ENCODE assay signal across 8 cellular contexts in the genomic region with DNA sequence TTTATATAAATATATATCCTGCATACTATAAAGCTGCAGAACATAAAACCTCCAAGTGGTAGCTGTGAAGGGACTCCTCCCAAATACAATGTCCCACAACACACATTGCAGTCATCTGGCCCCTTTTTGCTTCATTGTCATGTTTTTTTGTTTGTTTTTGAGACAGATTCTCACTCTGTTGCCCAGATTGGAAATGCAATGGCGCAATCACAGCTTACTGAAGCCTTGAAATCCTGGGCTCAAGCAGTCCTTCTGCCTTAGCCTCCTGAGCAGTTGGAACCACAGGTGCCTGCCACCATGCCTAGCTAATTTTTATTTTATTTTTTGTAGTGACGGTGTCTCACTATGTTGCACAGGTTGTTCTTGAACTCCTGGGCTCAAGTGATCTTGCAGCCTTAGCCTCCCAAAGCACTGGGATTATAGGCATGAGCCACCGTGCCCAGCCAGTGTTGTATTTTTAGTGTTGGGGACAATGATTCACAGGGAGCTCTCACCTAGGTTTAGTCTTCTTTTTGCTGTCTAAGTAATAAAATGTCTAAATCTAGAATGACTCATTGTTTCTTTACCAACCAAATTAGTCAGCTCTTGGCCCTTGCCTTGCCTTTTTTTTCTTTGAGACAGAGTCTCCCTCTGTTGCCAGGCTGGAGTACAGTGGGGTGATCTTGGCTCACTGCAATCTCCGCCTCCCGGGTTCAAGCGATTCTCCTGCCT. TPM values are rescaled to one million over a fixed set of nuclear protein-coding genes. Genes with fewer than 3 reads are reported as not detected.
DNase-seq lines count a peak whose midpoint lies in the region; ATAC-seq and TF ChIP-seq lines count a peak whose summit lies in the region.

No MANE protein-coding gene starts in this region.

- peak; percentile 51 for ATAC-seq in GM19452 (IDR thresholded peaks at IDR 0.05; ENCODE audit: unreplicated experiment)

- no peaks in the 10 kb centered on the region for H3K36me3 Mint-ChIP-seq in CD4-positive, alpha-beta memory T cell

- H3K9me3 Mint-ChIP-seq in CD4-positive, alpha-beta memory T cell: no peaks in the 10 kb centered on the region

- peak; percentile 88 for DNase-seq in HT1080 (ENCODE audit: low read depth)
- DNase-seq in amniotic epithelial cell (ENCODE audit: low read depth): peak; percentile 67
- DNase-seq in osteoblast (ENCODE audit: insufficient read length, low spot score, missing footprints): no peak
- DNase-seq in activated gamma-delta T cell (lab: John Stamatoyannopoulos, UW): no peak
- DNase-seq in BE2C: no peak
- DNase-seq in CD4-positive, alpha-beta memory T cell: no peak
- no peak for DNase-seq in GM20000 (ENCODE audit: low spot score)

- H3K9me3 ChIP-seq in osteoblast (ENCODE audit: low read depth, low read length) (no peaks in the 10 kb centered on the region), BE2C (no peaks in the 10 kb centered on the region)
- no peaks in the 10 kb centered on the region for H3K9me3 ChIP-seq in CD4-positive, alpha-beta memory T cell (ENCODE audit: control insufficient read depth in 1 of 2, low read length in 2 of 2)

- H3K27me3 ChIP-seq in osteoblast (ENCODE audit: insufficient read depth, low read length) (no peaks in the 10 kb centered on the region), BE2C (no peaks in the 10 kb centered on the region)
- H3K27me3 ChIP-seq in CD4-positive, alpha-beta memory T cell (ENCODE audit: insufficient read depth, low read length): no peaks in the 10 kb centered on the region

- peak overlapping the region in 1 of 7 donors; percentile 22 for H3K27ac Mint-ChIP-seq in CD4-positive, alpha-beta memory T cell

- no peak overlapping the region for H2AFZ ChIP-seq in osteoblast (ENCODE audit: low read length)

- CTCF ChIA-PET in CD4-positive, alpha-beta memory T cell (lab: Charles Lee; ENCODE audit: partially characterized antibody): interaction anchor here (0.8 to 4.6 kb wide), 2 partner anchors 48 to 49 kb away, joined by 3 to 29 read pairs; no protein-coding TSS in a partner anchor

- intact Hi-C loops in CD4-positive, alpha-beta memory T cell (cut with micrococcal nuclease): loop anchor here (10.0 kb wide), 1 partner anchor 209 kb away; no protein-coding TSS in a partner anchor

- H3K4me2 ChIP-seq in osteoblast (ENCODE audit: insufficient read depth, low read length): no peak overlapping the region

- H3K79me2 ChIP-seq in osteoblast (ENCODE audit: insufficient read depth, low read length): no peaks in the 10 kb centered on the region

- POLR2A ChIA-PET in CD4-positive, alpha-beta memory T cell (lab: Charles Lee; ENCODE audit: partially characterized antibody): interaction anchor here (0.6 kb wide), 1 partner anchor 123 kb away, joined by 3 read pairs; no protein-coding TSS in a partner anchor

- no peaks in the 10 kb centered on the region for H3K27me3 Mint-ChIP-seq in CD4-positive, alpha-beta memory T cell

- H3K4me1 ChIP-seq in osteoblast (ENCODE audit: insufficient read depth, low read length) (peaks cover 4% of the 10 kb centered on the region), BE2C (no peaks in the 10 kb centered on the region)
- H3K4me1 ChIP-seq in CD4-positive, alpha-beta memory T cell (ENCODE audit: insufficient read depth, low read length): no peaks in the 10 kb centered on the region

- H3K4me3 ChIP-seq in osteoblast (ENCODE audit: insufficient read depth, low read length) (no peak overlapping the region), BE2C (ENCODE audit: low read depth, low read length) (no peak overlapping the region)
- H3K4me3 ChIP-seq in CD4-positive, alpha-beta memory T cell (ENCODE audit: low read length in 2 of 2): no peak overlapping the region

- peaks cover 0 to 2% (median 0%) of the 10 kb centered on the region in 4 donors for H3K4me1 Mint-ChIP-seq in CD4-positive, alpha-beta memory T cell

- H3K4me3 Mint-ChIP-seq in CD4-positive, alpha-beta memory T cell: no peak overlapping the region

- no peaks in the 10 kb centered on the region for H4K20me1 ChIP-seq in osteoblast (ENCODE audit: insufficient read depth, low read length)

- TF ChIP-seq CTCF in osteoblast (IDR thresholded peaks at IDR 0.05; ENCODE audit: extremely low read depth, low read depth, low read length) (peak; percentile 7), BE2C (IDR thresholded peaks at IDR 0.05; ENCODE audit: low read depth, low read length) (no peak), GM20000 (IDR thresholded peaks at IDR 0.05; ENCODE audit: extremely low read depth, missing control alignments) (no peak)

- H3K27ac ChIP-seq in osteoblast (ENCODE audit: low read depth, low read length): no peak overlapping the region
- no peak overlapping the region for H3K27ac ChIP-seq in CD4-positive, alpha-beta memory T cell (ENCODE audit: low read depth, low read length)

- H3K36me3 ChIP-seq in osteoblast (ENCODE audit: insufficient read depth, low read length): no peaks in the 10 kb centered on the region
- no peaks in the 10 kb centered on the region for H3K36me3 ChIP-seq in BE2C
- no peaks in the 10 kb centered on the region for H3K36me3 ChIP-seq in CD4-positive, alpha-beta memory T cell (ENCODE audit: insufficient read depth, low read length)

RNA-seq across cellular contexts. Expression of a gene that starts 24.0 kb away (rescaled TPM):
- 28.4 and 28.8 TPM in 2 replicates for total RNA-seq in HT1080 (2014; rRNA removed; shearing (Covaris generic))
- polyA plus RNA-seq in HT1080 (2015; cell fraction: cytosol; rRNA removed): 16.7 and 23.8 TPM in 2 replicates
- 20.4 and 22.0 TPM in 2 replicates for polyA plus RNA-seq in HT1080 (2015; cell fraction: nucleus; rRNA removed)
- total RNA-seq in osteoblast: 45.6 and 47.4 TPM in 2 replicates
- 13.3 TPM for polyA plus RNA-seq in BE2C (2012; ENCODE audit: insufficient read depth, insufficient read length, low read depth)
- 10 to 100 TPM; 59.9 to 64.6 TPM for total RNA-seq in CD4-positive, alpha-beta memory T cell
- 10 to 100 TPM in 1 of 2 donors, 1 to 10 TPM in 1; 6.0 to 14.0 TPM for polyA plus RNA-seq in CD4-positive, alpha-beta memory T cell

Comparison
In these comparisons a context has a peak if more than half of its experiments do, and no peak if none do; other contexts are left out.
1. DNase-seq: peak in HT1080 (single experiment) and amniotic epithelial cell (single experiment); none in osteoblast (single experiment), activated gamma-delta T cell (single experiment), BE2C (single experiment), CD4-positive, alpha-beta memory T cell (0 of 5) and GM20000 (single experiment).